In genomic region chr1:2594001-2594640, GRCh38 we compare ENCODE assay signal across 12 cellular contexts. TPM values are rescaled to one million over a fixed set of nuclear protein-coding genes. Genes with fewer than 3 reads are reported as not detected.
DNase-seq lines count a peak whose midpoint lies in the region; ATAC-seq, FAIRE-seq and TF ChIP-seq lines count a peak whose summit lies in the region.
"Had no signal": no experiment of that assay in that cellular context is flagged by ENCODE, and none has a peak within 500 bp of the region (broad histone marks: within the 10 kb centered on the region; RNA-seq: fewer than 3 reads in every experiment).

No MANE protein-coding gene starts in this region.

- no peak overlapping the region for H3K4me3 Mint-ChIP-seq in activated CD4-positive, alpha-beta T cell treated with anti-CD3 and anti-CD28 coated beads for 36 hours
- H3K4me3 Mint-ChIP-seq in stimulated activated naive CD8-positive, alpha-beta T cell treated with anti-CD3 and anti-CD28 coated beads, Interleukin-15, amount 100 ng/mL, for 72 hours: no peak overlapping the region
- H3K4me3 Mint-ChIP-seq: stimulated activated naive B cell treated with anti-CD40 and anti-IgM and Interleukin-4, amounts not matched to agents 10 μg/mL and 1 μg/mL and 100 μg/mL, for 72 hours had no signal

- DNase-seq in activated CD4-positive, alpha-beta T cell treated with anti-CD3 and anti-CD28 coated beads for 36 hours: peak; percentile 3
- no peak for DNase-seq in activated CD4-positive, alpha-beta T cell treated with anti-CD3 and anti-CD28 coated beads for 1 hour
- DNase-seq in amniotic epithelial cell (ENCODE audit: low read depth): peak; percentile 53
- DNase-seq in keratinocyte (ENCODE audit: low read depth, low spot score): no peak
- peak; percentile 87 to 88 for DNase-seq in thyroid gland
- DNase-seq in stimulated activated CD4-positive, alpha-beta T cell treated with anti-CD3 and anti-CD28 coated beads, Interleukin-1b, Interleukin-23, amount 100 ng/mL, for 48 hours: no peak
- no peak for DNase-seq in stimulated activated naive CD8-positive, alpha-beta T cell treated with anti-CD3 and anti-CD28 coated beads, Interleukin-15, amount 100 ng/mL, for 72 hours
- DNase-seq in activated CD4-positive, alpha-beta T cell treated with anti-CD3 and anti-CD28 coated beads, Interleukin-2, amount 50 U/mL, for 48 hours: no peak
- DNase-seq: foreskin melanocyte; stimulated activated naive B cell treated with anti-CD40 and anti-IgM and Interleukin-4, amounts not matched to agents 10 μg/mL and 1 μg/mL and 100 μg/mL, for 72 hours; SW 1271 had no signal

- peak overlapping the region; percentile 47 for H2AFZ ChIP-seq in keratinocyte (ENCODE audit: control insufficient read depth, low read length)

- POLR2A ChIA-PET in activated CD4-positive, alpha-beta T cell treated with anti-CD3 and anti-CD28 coated beads for 36 hours (lab: Charles Lee): no interaction called here

- peaks cover 4% of the 10 kb centered on the region for H3K9me3 Mint-ChIP-seq in activated CD4-positive, alpha-beta T cell treated with anti-CD3 and anti-CD28 coated beads for 36 hours (ENCODE audit: low read depth)
- H3K9me3 Mint-ChIP-seq in stimulated activated naive CD8-positive, alpha-beta T cell treated with anti-CD3 and anti-CD28 coated beads, Interleukin-15, amount 100 ng/mL, for 72 hours: peaks cover 0 to 4% of the 10 kb centered on the region in 2 donors

- H3K27ac Mint-ChIP-seq in activated CD4-positive, alpha-beta T cell treated with anti-CD3 and anti-CD28 coated beads for 36 hours: no peak overlapping the region
- no peak overlapping the region for H3K27ac Mint-ChIP-seq in stimulated activated naive CD8-positive, alpha-beta T cell treated with anti-CD3 and anti-CD28 coated beads, Interleukin-15, amount 100 ng/mL, for 72 hours
- H3K27ac Mint-ChIP-seq: stimulated activated naive B cell treated with anti-CD40 and anti-IgM and Interleukin-4, amounts not matched to agents 10 μg/mL and 1 μg/mL and 100 μg/mL, for 72 hours had no signal

- H3K27me3 ChIP-seq in keratinocyte (ENCODE audit: control insufficient read depth, extremely low read depth, insufficient read depth, low read length): no peaks in the 10 kb centered on the region
- no peaks in the 10 kb centered on the region for H3K27me3 ChIP-seq in thyroid gland

- no peaks in the 10 kb centered on the region for H3K79me2 ChIP-seq in keratinocyte (ENCODE audit: control insufficient read depth, insufficient read depth, low read length)

- intact Hi-C loops in activated CD4-positive, alpha-beta T cell treated with anti-CD3 and anti-CD28 coated beads for 36 hours (cut with DNase I, micrococcal nuclease): no loop called here
- intact Hi-C loops in thyroid gland (cut with DNase I): loop anchor here (5.0 kb wide), 1 partner anchor 43 kb away; no protein-coding TSS in a partner anchor

- TF ChIP-seq POLR2A in thyroid gland (IDR thresholded peaks at IDR 0.05): no peak

- no peak for FAIRE-seq in keratinocyte (lab: Jason Lieb, UNC)

- H3K27ac ChIP-seq in keratinocyte (ENCODE audit: control insufficient read depth, insufficient read depth, low read length) (no peak overlapping the region), thyroid gland (no peak overlapping the region)

- H3K4me1 ChIP-seq in keratinocyte (ENCODE audit: control insufficient read depth, extremely low read depth, insufficient read depth, low read length): no peaks in the 10 kb centered on the region
- peaks cover 0 to 14% of the 10 kb centered on the region in 2 donors for H3K4me1 ChIP-seq in thyroid gland

- WGBS in thyroid gland, 2 donors: 27 to 85% methylated on average over 4 to 18 of the region's 20 CpGs

- H4K20me1 ChIP-seq in keratinocyte (ENCODE audit: control insufficient read depth, extremely low read depth, insufficient read depth, low read length): no peaks in the 10 kb centered on the region

- H3K9me3 ChIP-seq in keratinocyte (ENCODE audit: control insufficient read depth, low read depth, low read length): no peaks in the 10 kb centered on the region
- H3K9me3 ChIP-seq in thyroid gland: no peaks in the 10 kb centered on the region

- peaks cover 3% of the 10 kb centered on the region for H3K36me3 Mint-ChIP-seq in activated CD4-positive, alpha-beta T cell treated with anti-CD3 and anti-CD28 coated beads for 36 hours (ENCODE audit: low read depth)

- H3K9me1 ChIP-seq in keratinocyte (ENCODE audit: control insufficient read depth, extremely low read depth, insufficient read depth, low read length): no peaks in the 10 kb centered on the region

- H3K4me3 ChIP-seq in keratinocyte (ENCODE audit: control insufficient read depth in 2 of 3, extremely low read depth in 1 of 3, insufficient read depth in 2 of 3, low read depth in 1 of 3, low read length in 3 of 3) (peak overlapping the region in 2 of 3 experiments; percentile 26 to 29), thyroid gland (replicated peaks in 1 of 3) (peak overlapping the region in 1 of 3 donors; percentile 23)

- dilution Hi-C loops in keratinocyte (cut with MboI; ENCODE audit: extremely low pct_ligation_motif_present, low sequenced_read_pairs): no loop called here

- ATAC-seq in activated CD4-positive, alpha-beta T cell treated with anti-CD3 and anti-CD28 coated beads for 36 hours: no peak
- no peak for ATAC-seq in stimulated activated naive CD8-positive, alpha-beta T cell treated with anti-CD3 and anti-CD28 coated beads, Interleukin-15, amount 100 ng/mL, for 72 hours
- ATAC-seq: stimulated activated naive B cell treated with anti-CD40 and anti-IgM and Interleukin-4, amounts not matched to agents 10 μg/mL and 1 μg/mL and 100 μg/mL, for 72 hours had no signal

- H3K36me3 ChIP-seq in keratinocyte (ENCODE audit: control insufficient read depth in 2 of 2, extremely low read depth in 1 of 2, insufficient read depth in 2 of 2, low read length in 2 of 2): no peaks in the 10 kb centered on the region
- H3K36me3 ChIP-seq in thyroid gland: no peaks in the 10 kb centered on the region

- H3K9ac ChIP-seq in keratinocyte (ENCODE audit: control insufficient read depth, extremely low read depth, insufficient read depth, low read length): no peak overlapping the region

- TF ChIP-seq CTCF in keratinocyte (optimal IDR thresholded peaks at IDR 0.05 in 1 of 3, IDR thresholded peaks at IDR 0.05 in 1 of 3, conservative IDR thresholded peaks at IDR 0.05 in 1 of 3; ENCODE audit: extremely low read depth in 1 of 3, insufficient read depth in 2 of 3, low read length in 3 of 3): no peak
- no peak for TF ChIP-seq CTCF in thyroid gland (IDR thresholded peaks at IDR 0.05)

- CTCF ChIA-PET in activated CD4-positive, alpha-beta T cell treated with anti-CD3 and anti-CD28 coated beads for 36 hours (lab: Charles Lee): no interaction called here

- peak overlapping the region; percentile 62 for H3K4me2 ChIP-seq in keratinocyte (ENCODE audit: control insufficient read depth, extremely low read depth, insufficient read depth, low read depth, low read length)

- no peaks in the 10 kb centered on the region for H3K27me3 Mint-ChIP-seq in activated CD4-positive, alpha-beta T cell treated with anti-CD3 and anti-CD28 coated beads for 36 hours
- H3K27me3 Mint-ChIP-seq in stimulated activated naive CD8-positive, alpha-beta T cell treated with anti-CD3 and anti-CD28 coated beads, Interleukin-15, amount 100 ng/mL, for 72 hours: no peaks in the 10 kb centered on the region

- H3K4me1 Mint-ChIP-seq in activated CD4-positive, alpha-beta T cell treated with anti-CD3 and anti-CD28 coated beads for 36 hours: peaks cover 3% of the 10 kb centered on the region
- H3K4me1 Mint-ChIP-seq in stimulated activated naive CD8-positive, alpha-beta T cell treated with anti-CD3 and anti-CD28 coated beads, Interleukin-15, amount 100 ng/mL, for 72 hours: peaks cover 24% of the 10 kb centered on the region

RNA-seq across cellular contexts. Expression of gene PRXL2B, which starts 7.5 kb away (rescaled TPM):
- 10 to 100 TPM; 23.7 to 36.8 TPM for total RNA-seq in activated CD4-positive, alpha-beta T cell treated with anti-CD3 and anti-CD28 coated beads for 36 hours
- 11.4 to 18.6 TPM (median 16.8 TPM) in 3 replicates for polyA plus RNA-seq in keratinocyte
- polyA plus RNA-seq in keratinocyte (2011; ENCODE audit: low read depth): 4.8 TPM
- 15.9 and 23.0 TPM in 2 replicates for polyA plus RNA-seq in keratinocyte (2011; cell fraction: cytosol; rRNA removed)
- polyA plus RNA-seq in keratinocyte (2011; cell fraction: nucleus; rRNA removed): 22.6 and 25.1 TPM in 2 replicates
- 5.9 and 23.1 TPM in 2 replicates for polyA plus RNA-seq in keratinocyte (2012; ENCODE audit: low replicate concordance)
- polyA minus RNA-seq in keratinocyte: 11.2 to 15.5 TPM (median 13.1 TPM) in 3 replicates
- 20.9 TPM for polyA minus RNA-seq in keratinocyte (2011; cell fraction: cytosol; rRNA and poly(A)+ RNA removed)
- 8.9 and 10.9 TPM in 2 replicates for polyA minus RNA-seq in keratinocyte (2011; cell fraction: nucleus; rRNA and poly(A)+ RNA removed)
- 10 to 100 TPM; 14.6 to 24.7 (median 18.0) TPM for total RNA-seq in thyroid gland

RNA-seq across cellular contexts. Expression of gene TNFRSF14, which starts 38.0 kb away (rescaled TPM):
- 100 to 1,000 TPM; 135 to 145 TPM for total RNA-seq in activated CD4-positive, alpha-beta T cell treated with anti-CD3 and anti-CD28 coated beads for 36 hours
- 5.2 to 10.9 TPM (median 7.5 TPM) in 3 replicates for polyA plus RNA-seq in keratinocyte
- polyA plus RNA-seq in keratinocyte (2011; ENCODE audit: low read depth): 1.9 TPM
- polyA plus RNA-seq in keratinocyte (2011; cell fraction: cytosol; rRNA removed): 3.4 and 9.2 TPM in 2 replicates
- polyA plus RNA-seq in keratinocyte (2011; cell fraction: nucleus; rRNA removed): 29.2 and 48.7 TPM in 2 replicates
- 6.7 and 8.1 TPM in 2 replicates for polyA plus RNA-seq in keratinocyte (2012; ENCODE audit: low replicate concordance)
- polyA minus RNA-seq in keratinocyte: 3.9 to 11.4 TPM (median 6.5 TPM) in 3 replicates
- 8.6 TPM for polyA minus RNA-seq in keratinocyte (2011; cell fraction: cytosol; rRNA and poly(A)+ RNA removed)
- 5.9 and 7.4 TPM in 2 replicates for polyA minus RNA-seq in keratinocyte (2011; cell fraction: nucleus; rRNA and poly(A)+ RNA removed)
- 10 to 100 TPM; 36.3 to 47.5 (median 46.7) TPM for total RNA-seq in thyroid gland

RNA-seq across cellular contexts. Expression of gene MMEL1, which starts 38.7 kb away (rescaled TPM):
- total RNA-seq in activated CD4-positive, alpha-beta T cell treated with anti-CD3 and anti-CD28 coated beads for 36 hours: 1 to 10 TPM in 1 of 2 experiments, under 1 TPM in 1; 0.97 to 1.4 TPM
- polyA plus RNA-seq in keratinocyte: 0.15 to 0.17 TPM in 2 of 3 replicates, not detected in the other
- polyA plus RNA-seq in keratinocyte (2011; ENCODE audit: low read depth): not detected
- not detected in 2 replicates for polyA plus RNA-seq in keratinocyte (2011; cell fraction: cytosol; rRNA removed)
- polyA plus RNA-seq in keratinocyte (2011; cell fraction: nucleus; rRNA removed): 0.23 and 0.29 TPM in 2 replicates
- polyA plus RNA-seq in keratinocyte (2012; ENCODE audit: low replicate concordance): 0.28 TPM in 1 of 2 replicates, not detected in the other
- polyA minus RNA-seq in keratinocyte: 0.06 TPM in 1 of 3 replicates, not detected in the others
- polyA minus RNA-seq in keratinocyte (2011; cell fraction: cytosol; rRNA and poly(A)+ RNA removed): not detected
- not detected in 2 replicates for polyA minus RNA-seq in keratinocyte (2011; cell fraction: nucleus; rRNA and poly(A)+ RNA removed)
- total RNA-seq in thyroid gland: 1 to 10 TPM in 2 of 4 donors, under 1 TPM in 1, not detected in 1; 0.98 to 2.5 (median 2.0) TPM
- total RNA-seq: LHCN-M2 had no signal

Comparison
In these comparisons a context has a peak if more than half of its experiments do, and no peak if none do; other contexts are left out.
1. DNase-seq: peak in activated CD4-positive, alpha-beta T cell treated with anti-CD3 and anti-CD28 coated beads for 36 hours (single experiment), amniotic epithelial cell (single experiment) and thyroid gland (2 of 2); none in activated CD4-positive, alpha-beta T cell treated with anti-CD3 and anti-CD28 coated beads for 1 hour (single experiment), keratinocyte (single experiment), stimulated activated CD4-positive, alpha-beta T cell treated with anti-CD3 and anti-CD28 coated beads, Interleukin-1b, Interleukin-23, amount 100 ng/mL, for 48 hours (single experiment), stimulated activated naive CD8-positive, alpha-beta T cell treated with anti-CD3 and anti-CD28 coated beads, Interleukin-15, amount 100 ng/mL, for 72 hours (0 of 2) and activated CD4-positive, alpha-beta T cell treated with anti-CD3 and anti-CD28 coated beads, Interleukin-2, amount 50 U/mL, for 48 hours (0 of 2).